Comparison of ENCODE assay signal across 1 cellular context in the genomic region with DNA sequence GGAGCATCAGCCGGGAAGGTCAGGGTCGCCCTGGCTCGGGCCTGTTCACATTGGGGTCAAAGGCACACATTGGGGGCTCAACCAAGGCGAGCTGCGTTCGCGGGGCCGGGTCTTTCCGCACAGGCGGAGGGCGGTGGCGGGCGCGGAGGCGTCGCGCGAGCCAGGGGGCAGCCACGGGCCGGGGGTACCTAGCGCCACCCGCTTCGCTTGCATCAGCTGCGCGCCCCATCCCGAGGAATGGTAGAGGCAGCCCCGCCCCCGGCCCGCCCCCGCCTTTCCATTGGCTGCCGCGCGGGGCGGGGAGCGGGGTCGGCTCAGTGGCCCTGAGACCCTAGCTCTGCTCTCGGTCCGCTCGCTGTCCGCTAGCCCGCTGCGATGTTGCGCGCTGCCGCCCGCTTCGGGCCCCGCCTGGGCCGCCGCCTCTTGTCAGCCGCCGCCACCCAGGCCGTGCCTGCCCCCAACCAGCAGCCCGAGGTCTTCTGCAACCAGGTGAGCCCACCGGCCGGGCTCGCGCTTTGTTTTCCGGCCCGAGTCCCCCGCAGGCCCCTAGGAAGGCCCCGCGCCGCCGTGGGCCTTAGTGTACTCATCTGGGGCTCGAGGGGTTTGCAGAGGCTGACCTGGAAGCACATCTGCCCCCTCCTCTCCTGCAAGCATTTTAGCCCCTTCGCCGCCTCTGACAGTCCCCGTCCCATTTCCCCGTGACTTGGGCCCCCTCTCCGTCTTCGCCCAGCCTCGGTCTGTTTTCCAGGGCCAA.
TF ChIP-seq lines count a peak whose summit lies in the region.

ALDH2 (plus strand) TSS at position 326 of the 754 bp plus-strand sequence; CDS start at position 376, 50 bp downstream.

TF ChIP-seq in GM12878, 131 proteins besides CTCF, POLR2A, EP300 and RAD21 (continued from another document):
- TF ChIP-seq, protein P1, sequence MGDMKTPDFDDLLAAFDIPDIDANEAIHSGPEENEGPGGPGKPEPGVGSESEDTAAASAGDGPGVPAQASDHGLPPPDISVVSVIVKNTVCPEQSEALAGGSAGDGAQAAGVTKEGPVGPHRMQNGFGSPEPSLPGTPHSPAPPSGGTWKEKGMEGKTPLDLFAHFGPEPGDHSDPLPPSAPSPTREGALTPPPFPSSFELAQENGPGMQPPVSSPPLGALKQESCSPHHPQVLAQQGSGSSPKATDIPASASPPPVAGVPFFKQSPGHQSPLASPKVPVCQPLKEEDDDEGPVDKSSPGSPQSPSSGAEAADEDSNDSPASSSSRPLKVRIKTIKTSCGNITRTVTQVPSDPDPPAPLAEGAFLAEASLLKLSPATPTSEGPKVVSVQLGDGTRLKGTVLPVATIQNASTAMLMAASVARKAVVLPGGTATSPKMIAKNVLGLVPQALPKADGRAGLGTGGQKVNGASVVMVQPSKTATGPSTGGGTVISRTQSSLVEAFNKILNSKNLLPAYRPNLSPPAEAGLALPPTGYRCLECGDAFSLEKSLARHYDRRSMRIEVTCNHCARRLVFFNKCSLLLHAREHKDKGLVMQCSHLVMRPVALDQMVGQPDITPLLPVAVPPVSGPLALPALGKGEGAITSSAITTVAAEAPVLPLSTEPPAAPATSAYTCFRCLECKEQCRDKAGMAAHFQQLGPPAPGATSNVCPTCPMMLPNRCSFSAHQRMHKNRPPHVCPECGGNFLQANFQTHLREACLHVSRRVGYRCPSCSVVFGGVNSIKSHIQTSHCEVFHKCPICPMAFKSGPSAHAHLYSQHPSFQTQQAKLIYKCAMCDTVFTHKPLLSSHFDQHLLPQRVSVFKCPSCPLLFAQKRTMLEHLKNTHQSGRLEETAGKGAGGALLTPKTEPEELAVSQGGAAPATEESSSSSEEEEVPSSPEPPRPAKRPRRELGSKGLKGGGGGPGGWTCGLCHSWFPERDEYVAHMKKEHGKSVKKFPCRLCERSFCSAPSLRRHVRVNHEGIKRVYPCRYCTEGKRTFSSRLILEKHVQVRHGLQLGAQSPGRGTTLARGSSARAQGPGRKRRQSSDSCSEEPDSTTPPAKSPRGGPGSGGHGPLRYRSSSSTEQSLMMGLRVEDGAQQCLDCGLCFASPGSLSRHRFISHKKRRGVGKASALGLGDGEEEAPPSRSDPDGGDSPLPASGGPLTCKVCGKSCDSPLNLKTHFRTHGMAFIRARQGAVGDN (IDR thresholded peaks at IDR 0.05) = peak; percentile 36; the same call in 1 of the 2 replicates
- no peak for TF ChIP-seq EZH2 (IDR thresholded peaks at IDR 0.05; ENCODE audit: borderline replicate concordance, control insufficient read depth, low read depth, low read length)
- TF ChIP-seq MYB (IDR thresholded peaks at IDR 0.05; ENCODE audit: borderline replicate concordance, low read depth, low read length) = no peak
- TF ChIP-seq MTA2 (IDR thresholded peaks at IDR 0.05; ENCODE audit: low read depth) = no peak
- TF ChIP-seq STAT1 (conservative IDR thresholded peaks at IDR 0.05) = no peak
- no peak for TF ChIP-seq SMARCA5 (IDR thresholded peaks at IDR 0.05)
- TF ChIP-seq, protein P2, sequence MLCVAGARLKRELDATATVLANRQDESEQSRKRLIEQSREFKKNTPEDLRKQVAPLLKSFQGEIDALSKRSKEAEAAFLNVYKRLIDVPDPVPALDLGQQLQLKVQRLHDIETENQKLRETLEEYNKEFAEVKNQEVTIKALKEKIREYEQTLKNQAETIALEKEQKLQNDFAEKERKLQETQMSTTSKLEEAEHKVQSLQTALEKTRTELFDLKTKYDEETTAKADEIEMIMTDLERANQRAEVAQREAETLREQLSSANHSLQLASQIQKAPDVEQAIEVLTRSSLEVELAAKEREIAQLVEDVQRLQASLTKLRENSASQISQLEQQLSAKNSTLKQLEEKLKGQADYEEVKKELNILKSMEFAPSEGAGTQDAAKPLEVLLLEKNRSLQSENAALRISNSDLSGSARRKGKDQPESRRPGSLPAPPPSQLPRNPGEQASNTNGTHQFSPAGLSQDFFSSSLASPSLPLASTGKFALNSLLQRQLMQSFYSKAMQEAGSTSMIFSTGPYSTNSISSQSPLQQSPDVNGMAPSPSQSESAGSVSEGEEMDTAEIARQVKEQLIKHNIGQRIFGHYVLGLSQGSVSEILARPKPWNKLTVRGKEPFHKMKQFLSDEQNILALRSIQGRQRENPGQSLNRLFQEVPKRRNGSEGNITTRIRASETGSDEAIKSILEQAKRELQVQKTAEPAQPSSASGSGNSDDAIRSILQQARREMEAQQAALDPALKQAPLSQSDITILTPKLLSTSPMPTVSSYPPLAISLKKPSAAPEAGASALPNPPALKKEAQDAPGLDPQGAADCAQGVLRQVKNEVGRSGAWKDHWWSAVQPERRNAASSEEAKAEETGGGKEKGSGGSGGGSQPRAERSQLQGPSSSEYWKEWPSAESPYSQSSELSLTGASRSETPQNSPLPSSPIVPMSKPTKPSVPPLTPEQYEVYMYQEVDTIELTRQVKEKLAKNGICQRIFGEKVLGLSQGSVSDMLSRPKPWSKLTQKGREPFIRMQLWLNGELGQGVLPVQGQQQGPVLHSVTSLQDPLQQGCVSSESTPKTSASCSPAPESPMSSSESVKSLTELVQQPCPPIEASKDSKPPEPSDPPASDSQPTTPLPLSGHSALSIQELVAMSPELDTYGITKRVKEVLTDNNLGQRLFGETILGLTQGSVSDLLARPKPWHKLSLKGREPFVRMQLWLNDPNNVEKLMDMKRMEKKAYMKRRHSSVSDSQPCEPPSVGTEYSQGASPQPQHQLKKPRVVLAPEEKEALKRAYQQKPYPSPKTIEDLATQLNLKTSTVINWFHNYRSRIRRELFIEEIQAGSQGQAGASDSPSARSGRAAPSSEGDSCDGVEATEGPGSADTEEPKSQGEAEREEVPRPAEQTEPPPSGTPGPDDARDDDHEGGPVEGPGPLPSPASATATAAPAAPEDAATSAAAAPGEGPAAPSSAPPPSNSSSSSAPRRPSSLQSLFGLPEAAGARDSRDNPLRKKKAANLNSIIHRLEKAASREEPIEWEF (IDR thresholded peaks at IDR 0.05; ENCODE audit: insufficient replicate concordance, low read depth, low read length) = no peak
- no peak for TF ChIP-seq CBX5 (IDR thresholded peaks at IDR 0.05; ENCODE audit: low read depth)
- no peak for TF ChIP-seq FOXK2 (IDR thresholded peaks at IDR 0.05)
- no peak for TF ChIP-seq MYC (IDR thresholded peaks at IDR 0.05; ENCODE audit: insufficient read depth, insufficient read length, insufficient replicate concordance, low read length, severe bottlenecking)
- TF ChIP-seq SIN3A (IDR thresholded peaks at IDR 0.05; ENCODE audit: low read depth, low read length) = no peak
- TF ChIP-seq USF2 (IDR thresholded peaks at IDR 0.05; ENCODE audit: borderline replicate concordance, low read depth, low read length) = no peak
- 0 out of 2 replicates have a peak, but pooled peaks have one; percentile 28 for TF ChIP-seq DPF2 (IDR thresholded peaks at IDR 0.05)
- no peak for TF ChIP-seq CBFB (IDR thresholded peaks at IDR 0.05; ENCODE audit: low read depth)
- no peak for TF ChIP-seq IRF4 (IDR thresholded peaks at IDR 0.05; ENCODE audit: low read depth, low read length)
- no peak for TF ChIP-seq RB1 (IDR thresholded peaks at IDR 0.05; ENCODE audit: borderline replicate concordance)
- no peak for TF ChIP-seq NFIC (IDR thresholded peaks at IDR 0.05; ENCODE audit: low read depth, low read length)
- no peak for TF ChIP-seq MEF2A (IDR thresholded peaks at IDR 0.05; ENCODE audit: insufficient read depth, low read depth, low read length)
- TF ChIP-seq, protein P3, sequence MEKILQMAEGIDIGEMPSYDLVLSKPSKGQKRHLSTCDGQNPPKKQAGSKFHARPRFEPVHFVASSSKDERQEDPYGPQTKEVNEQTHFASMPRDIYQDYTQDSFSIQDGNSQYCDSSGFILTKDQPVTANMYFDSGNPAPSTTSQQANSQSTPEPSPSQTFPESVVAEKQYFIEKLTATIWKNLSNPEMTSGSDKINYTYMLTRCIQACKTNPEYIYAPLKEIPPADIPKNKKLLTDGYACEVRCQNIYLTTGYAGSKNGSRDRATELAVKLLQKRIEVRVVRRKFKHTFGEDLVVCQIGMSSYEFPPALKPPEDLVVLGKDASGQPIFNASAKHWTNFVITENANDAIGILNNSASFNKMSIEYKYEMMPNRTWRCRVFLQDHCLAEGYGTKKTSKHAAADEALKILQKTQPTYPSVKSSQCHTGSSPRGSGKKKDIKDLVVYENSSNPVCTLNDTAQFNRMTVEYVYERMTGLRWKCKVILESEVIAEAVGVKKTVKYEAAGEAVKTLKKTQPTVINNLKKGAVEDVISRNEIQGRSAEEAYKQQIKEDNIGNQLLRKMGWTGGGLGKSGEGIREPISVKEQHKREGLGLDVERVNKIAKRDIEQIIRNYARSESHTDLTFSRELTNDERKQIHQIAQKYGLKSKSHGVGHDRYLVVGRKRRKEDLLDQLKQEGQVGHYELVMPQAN (conservative IDR thresholded peaks at IDR 0.05) = no peak
- no peak for TF ChIP-seq IKZF2 (IDR thresholded peaks at IDR 0.05)
- no peak for TF ChIP-seq PAX8 (IDR thresholded peaks at IDR 0.05)
- TF ChIP-seq HDGF (IDR thresholded peaks at IDR 0.05) = no peak
- TF ChIP-seq ZSCAN29 (IDR thresholded peaks at IDR 0.05) = no peak
- no peak for TF ChIP-seq USF1 (IDR thresholded peaks at IDR 0.05; ENCODE audit: borderline replicate concordance, extremely low read length, insufficient read depth, low read depth, low read length)
- no peak for TF ChIP-seq MEF2B (IDR thresholded peaks at IDR 0.05; ENCODE audit: partially characterized antibody, poor library complexity, severe bottlenecking)
- no peak for TF ChIP-seq CHD1 (IDR thresholded peaks at IDR 0.05; ENCODE audit: low read depth, low read length)
TF ChIP-seq in GM12878: peak in this region for 4.
